ENCODE assay signal across 1 cellular context in the genomic region with DNA sequence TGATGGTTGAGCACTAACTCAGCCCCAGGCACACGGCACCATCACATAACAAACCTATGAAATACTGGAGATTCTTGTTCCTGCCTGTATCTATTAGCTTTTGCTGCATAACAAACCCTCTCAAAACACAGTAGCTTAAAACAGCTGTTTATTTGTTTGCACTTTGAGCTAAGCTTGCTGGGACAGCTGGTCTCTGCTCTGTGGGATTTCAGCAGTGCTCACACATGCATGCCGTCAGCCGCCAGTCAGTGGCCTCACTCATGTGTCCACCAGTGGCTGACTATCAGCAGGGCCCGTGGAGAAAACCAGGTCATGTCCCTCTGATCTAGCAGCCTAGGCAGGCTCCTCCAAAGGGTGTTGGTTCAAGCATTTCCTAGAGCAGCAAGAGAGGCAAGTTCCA.
TF ChIP-seq lines count a peak whose summit lies in the region.

No MANE protein-coding gene starts in this region.

TF ChIP-seq in GM23338, 12 proteins besides CTCF, POLR2A, EP300 and RAD21 (continued from another document):
- TF ChIP-seq EZH2phosphoT487 (IDR thresholded peaks at IDR 0.05; ENCODE audit: unreplicated experiment) (no peak), NANOG (IDR thresholded peaks at IDR 0.05; ENCODE audit: borderline replicate concordance) (no peak), POLR2AphosphoS5 (IDR thresholded peaks at IDR 0.05; ENCODE audit: low read depth) (no peak), ZNF462 (CRISPR knock-in tag; IDR thresholded peaks at IDR 0.05) (no peak)
TF ChIP-seq in GM23338: peak in this region for 0.
